In the genomic region with DNA sequence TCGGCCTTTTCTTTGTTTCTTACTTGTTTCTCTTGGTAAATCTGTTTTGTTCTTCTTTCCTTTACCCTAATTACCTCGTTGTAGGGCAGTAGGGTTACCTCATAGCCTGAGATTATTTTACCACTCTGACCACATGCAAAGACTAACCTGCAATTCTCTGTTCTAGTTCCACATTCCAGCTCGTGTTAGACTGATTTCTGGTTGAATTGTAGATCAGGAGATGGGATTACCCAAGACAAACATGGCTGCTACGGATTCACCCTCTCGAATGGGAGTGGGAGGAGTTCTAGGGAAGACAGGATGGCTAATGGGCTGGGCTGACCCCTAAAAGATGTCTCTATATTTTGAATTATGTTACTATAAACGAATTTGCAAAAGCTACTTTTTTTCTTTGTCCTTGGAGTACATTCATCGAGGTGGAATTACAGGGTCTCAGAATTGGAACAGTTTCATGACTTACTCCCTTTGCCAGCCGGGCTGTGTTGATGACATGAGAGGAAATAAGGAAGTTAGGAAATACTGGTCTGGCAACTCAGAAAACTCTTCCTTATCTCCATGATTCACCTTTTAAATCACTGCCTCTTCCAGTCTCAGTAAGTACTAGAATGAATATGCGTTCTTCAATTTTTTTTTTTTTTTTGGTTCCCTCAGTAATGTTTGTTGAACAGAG, we compare ENCODE assay signal across 13 cellular contexts. TPM values are rescaled to one million over a fixed set of nuclear protein-coding genes. Genes with fewer than 3 reads are reported as not detected.
DNase-seq lines count a peak whose midpoint lies in the region; ATAC-seq and TF ChIP-seq lines count a peak whose summit lies in the region.
"Had no signal": no experiment of that assay in that cellular context is flagged by ENCODE, and none has a peak within 500 bp of the region (broad histone marks: within the 10 kb centered on the region; RNA-seq: fewer than 3 reads in every experiment).

No MANE protein-coding gene starts in this region.

- no peak for TF ChIP-seq EP300 in SK-N-SH (IDR thresholded peaks at IDR 0.05; ENCODE audit: borderline replicate concordance in 1 of 2, low read depth in 1 of 2, low read length in 1 of 2)

- H3K79me2 ChIP-seq in mesendoderm (ENCODE audit: control insufficient read depth, insufficient read depth, low read length) (no peaks in the 10 kb centered on the region), SK-N-SH (ENCODE audit: insufficient read depth) (no peaks in the 10 kb centered on the region)

- no peak overlapping the region for H2AFZ ChIP-seq in SK-N-SH (ENCODE audit: low read depth)

- CTCF ChIA-PET in SK-N-SH (lab: Yijun Ruan, JAX), result interaction anchor here (1.1 kb wide), 1 partner anchor 11 kb away, joined by 3 read pairs; no protein-coding TSS in a partner anchor

- no peaks in the 10 kb centered on the region for H4K20me1 ChIP-seq in SK-N-SH (ENCODE audit: insufficient read depth)

- H3K36me3 ChIP-seq in mesendoderm (ENCODE audit: control insufficient read depth, insufficient read depth, low read length) (no peaks in the 10 kb centered on the region), SK-N-SH (replicated peaks in 1 of 2; ENCODE audit: control insufficient read depth in 1 of 2, insufficient read depth in 2 of 2, low read length in 1 of 2) (no peaks in the 10 kb centered on the region)
- H3K36me3 ChIP-seq: ascending aorta had no signal

- DNase-seq in SKM-1 treated with dmso at 0.1 percent for 144 hours (lab: John Stamatoyannopoulos, UW; ENCODE audit: unreplicated experiment) (peak; percentile 36), mesendoderm (no peak), SK-N-SH (no peak), KG1 (lab: John Stamatoyannopoulos, UW) (no peak), DMS79 treated with DMSO at 0.1 percent for 48 hours (lab: John Stamatoyannopoulos, UW) (no peak), HUDEP-2 (lab: John Stamatoyannopoulos, UW; ENCODE audit: unreplicated experiment in 76 of 76) (no peak)
- DNase-seq: activated CD4-positive, alpha-beta T cell treated with anti-CD3 and anti-CD28 coated beads for 36 hours; glutamatergic neuron; naive thymus-derived CD8-positive, alpha-beta T cell; stimulated activated CD4-positive, alpha-beta T cell treated with anti-CD3 and anti-CD28 coated beads, Interleukin-4, amount 100 ng/mL, for 4 hours had no signal

- H2BK120ac ChIP-seq in mesendoderm (ENCODE audit: low read depth, low read length), result no peak overlapping the region

- no peak overlapping the region for H3K23ac ChIP-seq in mesendoderm (ENCODE audit: low read length)

- H3K27ac ChIP-seq in mesendoderm (ENCODE audit: low read depth, low read length) (no peak overlapping the region), SK-N-SH (ENCODE audit: low read depth in 2 of 2, low read length in 1 of 2) (no peak overlapping the region)
- H3K27ac ChIP-seq: ascending aorta had no signal

- H3K27me3 ChIP-seq in mesendoderm (ENCODE audit: insufficient read depth, low read length, poor library complexity) (no peaks in the 10 kb centered on the region), SK-N-SH (ENCODE audit: insufficient read depth) (no peaks in the 10 kb centered on the region)
- H3K27me3 ChIP-seq: ascending aorta had no signal

- WGBS in mesendoderm (ENCODE audit: extremely low coverage, insufficient coverage, low lambda C conversion rate), result no CpG with 5 or more reads among the region's 9 CpGs
- WGBS in SK-N-SH (ENCODE audit: low lambda C conversion rate), result 54% methylated on average over 9 of the region's 9 CpGs

- no peaks in the 10 kb centered on the region for H3K4me1 ChIP-seq in mesendoderm (ENCODE audit: control insufficient read depth, low read depth, low read length)
- no peaks in the 10 kb centered on the region for H3K4me1 ChIP-seq in SK-N-SH (ENCODE audit: control insufficient read depth in 1 of 2, insufficient read depth in 2 of 2, low read depth in 1 of 2, low read length in 1 of 2)
- H3K4me1 ChIP-seq: ascending aorta had no signal

- peak overlapping the region; percentile 56 for H4K8ac ChIP-seq in mesendoderm (ENCODE audit: low read depth, low read length)

- H2BK15ac ChIP-seq in mesendoderm (replicated peaks; ENCODE audit: low read depth), result no peak overlapping the region

- H3K9ac ChIP-seq in mesendoderm (ENCODE audit: low read length) (no peak overlapping the region), SK-N-SH (no peak overlapping the region)

- no peaks in the 10 kb centered on the region for H3K9me3 ChIP-seq in SK-N-SH
- H3K9me3 ChIP-seq: ascending aorta had no signal

- no peaks in the 10 kb centered on the region for H3F3A ChIP-seq in SK-N-SH (replicated peaks; ENCODE audit: insufficient read depth)

- H3K9me2 ChIP-seq in SK-N-SH, result no peaks in the 10 kb centered on the region

- H3K18ac ChIP-seq in mesendoderm (ENCODE audit: low read length), result no peak overlapping the region

- no peak overlapping the region for H3K56ac ChIP-seq in mesendoderm (ENCODE audit: low read length)

- H3K4me2 ChIP-seq in mesendoderm (ENCODE audit: low read length), result no peak overlapping the region
- H3K4me2 ChIP-seq in SK-N-SH, result no peak overlapping the region

- POLR2A ChIA-PET in SK-N-SH (lab: Yijun Ruan, JAX), result no interaction called here

- no peak for TF ChIP-seq CTCF in SK-N-SH (IDR thresholded peaks at IDR 0.05)

- peak; percentile 62 for ATAC-seq in GM18858 (IDR thresholded peaks at IDR 0.05; ENCODE audit: unreplicated experiment)
- ATAC-seq in HG02981 (IDR thresholded peaks at IDR 0.05; ENCODE audit: unreplicated experiment), result peak; percentile 78
- ATAC-seq: activated CD4-positive, alpha-beta T cell treated with anti-CD3 and anti-CD28 coated beads for 36 hours; naive thymus-derived CD8-positive, alpha-beta T cell had no signal

- no peaks in the 10 kb centered on the region for H3K79me1 ChIP-seq in mesendoderm (ENCODE audit: low read length)

- H4K5ac ChIP-seq in mesendoderm (ENCODE audit: low read length), result no peak overlapping the region

- H2AK5ac ChIP-seq in mesendoderm (ENCODE audit: low read length), result no peak overlapping the region

- no peak overlapping the region for H3K4ac ChIP-seq in mesendoderm (ENCODE audit: low read depth, low read length)

- no peak overlapping the region for H2BK5ac ChIP-seq in mesendoderm (ENCODE audit: low read length)

- TF ChIP-seq RAD21 in SK-N-SH (IDR thresholded peaks at IDR 0.05; ENCODE audit: low read length), result no peak

- H3K4me3 ChIP-seq in mesendoderm (ENCODE audit: low read length) (no peak overlapping the region), SK-N-SH (ENCODE audit: low read depth in 2 of 2, low read length in 1 of 2) (no peak overlapping the region)
- H3K4me3 ChIP-seq: ascending aorta had no signal

TF ChIP-seq in SK-N-SH, 30 proteins besides CTCF, POLR2A, EP300 and RAD21 (continues in another document):
- TF ChIP-seq FOSL2 (IDR thresholded peaks at IDR 0.05; ENCODE audit: borderline replicate concordance, low read depth), result no peak
- no peak for TF ChIP-seq GATA2 (CRISPR knock-in tag; IDR thresholded peaks at IDR 0.05)
- TF ChIP-seq NRF1 (IDR thresholded peaks at IDR 0.05; ENCODE audit: low read depth, low read length), result no peak
- no peak for TF ChIP-seq TCF12 (IDR thresholded peaks at IDR 0.05)
- TF ChIP-seq RCOR1 (IDR thresholded peaks at IDR 0.05; ENCODE audit: low read length), result no peak
- no peak for TF ChIP-seq POLR2AphosphoS5 (IDR thresholded peaks at IDR 0.05; ENCODE audit: low read depth, low read length)
- no peak for TF ChIP-seq RXRA (IDR thresholded peaks at IDR 0.05; ENCODE audit: borderline replicate concordance, low read depth)
- TF ChIP-seq, protein P1, sequence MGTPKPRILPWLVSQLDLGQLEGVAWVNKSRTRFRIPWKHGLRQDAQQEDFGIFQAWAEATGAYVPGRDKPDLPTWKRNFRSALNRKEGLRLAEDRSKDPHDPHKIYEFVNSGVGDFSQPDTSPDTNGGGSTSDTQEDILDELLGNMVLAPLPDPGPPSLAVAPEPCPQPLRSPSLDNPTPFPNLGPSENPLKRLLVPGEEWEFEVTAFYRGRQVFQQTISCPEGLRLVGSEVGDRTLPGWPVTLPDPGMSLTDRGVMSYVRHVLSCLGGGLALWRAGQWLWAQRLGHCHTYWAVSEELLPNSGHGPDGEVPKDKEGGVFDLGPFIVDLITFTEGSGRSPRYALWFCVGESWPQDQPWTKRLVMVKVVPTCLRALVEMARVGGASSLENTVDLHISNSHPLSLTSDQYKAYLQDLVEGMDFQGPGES (IDR thresholded peaks at IDR 0.05; ENCODE audit: low read depth, low read length), result no peak
- no peak for TF ChIP-seq ELF1 (IDR thresholded peaks at IDR 0.05)
- TF ChIP-seq YY1 (IDR thresholded peaks at IDR 0.05; ENCODE audit: low read depth), result no peak
- TF ChIP-seq, protein P2, sequence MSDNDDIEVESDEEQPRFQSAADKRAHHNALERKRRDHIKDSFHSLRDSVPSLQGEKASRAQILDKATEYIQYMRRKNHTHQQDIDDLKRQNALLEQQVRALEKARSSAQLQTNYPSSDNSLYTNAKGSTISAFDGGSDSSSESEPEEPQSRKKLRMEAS (IDR thresholded peaks at IDR 0.05; ENCODE audit: low read depth), result no peak
- no peak for TF ChIP-seq GABPA (IDR thresholded peaks at IDR 0.05; ENCODE audit: low read depth)
- no peak for TF ChIP-seq EZH2phosphoT487 (IDR thresholded peaks at IDR 0.05; ENCODE audit: borderline replicate concordance, low read depth)
- TF ChIP-seq, protein P3, sequence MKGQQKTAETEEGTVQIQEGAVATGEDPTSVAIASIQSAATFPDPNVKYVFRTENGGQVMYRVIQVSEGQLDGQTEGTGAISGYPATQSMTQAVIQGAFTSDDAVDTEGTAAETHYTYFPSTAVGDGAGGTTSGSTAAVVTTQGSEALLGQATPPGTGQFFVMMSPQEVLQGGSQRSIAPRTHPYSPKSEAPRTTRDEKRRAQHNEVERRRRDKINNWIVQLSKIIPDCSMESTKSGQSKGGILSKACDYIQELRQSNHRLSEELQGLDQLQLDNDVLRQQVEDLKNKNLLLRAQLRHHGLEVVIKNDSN (IDR thresholded peaks at IDR 0.05; ENCODE audit: borderline replicate concordance, low read depth), result no peak

RNA-seq across cellular contexts. Expression of a gene that starts 36.7 kb away (rescaled TPM):
- polyA plus RNA-seq in mesendoderm (2013, experiment 1 of 2), result 17.1 TPM
- polyA plus RNA-seq in mesendoderm (2013, experiment 2 of 2), result 16.0 TPM
- polyA plus RNA-seq in SK-N-SH (2012; rRNA removed), result 7.7 and 11.4 TPM in 2 replicates
- polyA plus RNA-seq in SK-N-SH (2012; cell fraction: cytosol; rRNA removed), result 8.5 and 11.5 TPM in 2 replicates
- 11.7 and 34.5 TPM in 2 replicates for polyA plus RNA-seq in SK-N-SH (2012; cell fraction: nucleus; rRNA removed)
